5 cellular contexts compared by ENCODE assay signal in genomic region chr9:86697-87096, GRCh38. TPM values are rescaled to one million over a fixed set of nuclear protein-coding genes. Genes with fewer than 3 reads are reported as not detected.
"Had no signal": no experiment of that assay in that cellular context is flagged by ENCODE, and none has a peak within 500 bp of the region (broad histone marks: within the 10 kb centered on the region; RNA-seq: fewer than 3 reads in every experiment).

No MANE protein-coding gene starts in this region.

RNA-seq across cellular contexts. Expression of gene FOXD4, which starts 31.5 kb away (rescaled TPM):
- total RNA-seq: suprapubic skin, tibial nerve, ureter, urinary bladder, vagina had no signal
